Comparison of ENCODE assay signal across 8 cellular contexts in the genomic region with DNA sequence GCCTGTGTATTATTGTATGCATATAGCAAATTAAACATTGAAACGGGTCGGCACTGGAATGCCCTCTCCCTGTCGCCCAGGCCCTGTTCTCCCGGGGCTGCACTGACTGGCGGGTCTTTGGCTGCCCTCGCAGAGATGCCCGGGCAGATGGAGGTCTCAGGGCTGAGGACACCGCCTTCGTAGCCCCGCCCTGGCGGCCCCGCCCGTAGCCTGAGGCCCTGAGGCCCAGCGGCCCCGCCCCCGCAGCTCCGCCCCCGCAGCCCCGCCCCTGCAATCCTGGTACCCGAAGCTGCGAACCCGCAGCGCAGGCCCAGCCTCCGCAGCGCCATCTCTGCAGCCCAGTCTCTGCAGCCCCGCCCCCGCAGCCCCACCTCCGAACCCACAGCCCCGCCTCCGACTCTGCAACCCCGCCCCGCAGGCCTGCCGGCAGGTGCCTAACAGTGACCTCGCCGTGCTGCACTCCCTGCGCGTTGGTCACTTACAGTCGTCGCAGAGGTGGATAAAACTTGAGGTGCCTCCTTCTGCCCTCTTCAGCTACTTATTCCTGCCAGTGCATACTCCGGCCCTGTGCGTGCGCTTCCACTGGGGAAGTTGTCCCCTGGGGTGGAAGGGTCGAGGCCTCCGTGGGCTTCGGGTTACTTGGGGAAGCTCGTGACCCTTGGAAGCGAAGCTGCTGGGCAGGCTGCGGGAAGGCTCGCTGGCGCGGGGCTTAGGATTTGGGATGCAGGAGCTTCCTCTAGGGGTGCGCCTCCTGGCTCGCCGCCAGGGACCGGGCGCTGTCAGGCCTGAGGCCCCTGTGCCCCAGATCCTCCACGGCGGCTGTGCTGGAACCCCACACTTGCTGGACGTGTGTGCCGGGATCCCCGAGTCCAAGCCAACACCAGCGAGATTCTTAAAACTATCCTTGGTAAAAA.
DNase-seq lines count a peak whose midpoint lies in the region; ATAC-seq lines count a peak whose summit lies in the region.

No MANE protein-coding gene starts in this region.

- H3K36me3 Mint-ChIP-seq in T-cell: peaks cover under 1% of the 10 kb centered on the region

- peaks cover 6 to 9% of the 10 kb centered on the region in 2 donors for H3K27me3 Mint-ChIP-seq in T-cell

- H3K4me3 Mint-ChIP-seq in T-cell: peak overlapping the region; percentile 19 to 53 (median 31)

- DNase-seq in SIG-M5 treated with dmso at 0.1 percent for 504 hours (lab: John Stamatoyannopoulos, UW; ENCODE audit: unreplicated experiment): peak; percentile 30
- DNase-seq in SIG-M5 (lab: John Stamatoyannopoulos, UW): no peak
- peak; percentile 61 to 90 (median 82) for DNase-seq in T-cell
- DNase-seq in amniotic epithelial cell (ENCODE audit: low read depth): peak; percentile 64
- DNase-seq in iPS DF 19.7 (ENCODE audit: low read depth, low spot score): peak; percentile 52
- peak; percentile 55 to 72 for DNase-seq in stimulated activated CD4-positive, alpha-beta T cell treated with anti-CD3 and anti-CD28 coated beads, Interleukin-15, amount 100 ng/mL, for 48 hours (ENCODE audit: low read depth in 2 of 2)
- no peak for DNase-seq in inferior parietal cortex (ENCODE audit: extremely low spot score)

- H3K27ac Mint-ChIP-seq in T-cell: no peak overlapping the region

- POLR2A ChIA-PET in T-cell (lab: Charles Lee): interaction anchor here in 1 of 2 donors (0.6 kb wide), 1 partner anchor 1228 kb away, joined by 4 read pairs; no protein-coding TSS in a partner anchor

- peaks cover 19 to 33% (median 25%) of the 10 kb centered on the region in 3 donors for H3K4me1 Mint-ChIP-seq in T-cell

- no peaks in the 10 kb centered on the region for H3K9me3 Mint-ChIP-seq in T-cell

- CTCF ChIA-PET in T-cell (lab: Charles Lee): interaction anchor here (0.6 to 1.8 kb wide), 5 partner anchors 9 to 1251 kb away, joined by 3 to 6 read pairs (median 3); no protein-coding TSS in a partner anchor

- peak; percentile 91 for ATAC-seq in HG03139 (IDR thresholded peaks at IDR 0.05; ENCODE audit: unreplicated experiment)
- peak; percentile 95 to 98 (median 97) for ATAC-seq in T-cell (replicated peaks in 1 of 4)

Comparison
In these comparisons a context has a peak if more than half of its experiments do, and no peak if none do; other contexts are left out.
1. DNase-seq: peak in SIG-M5 treated with dmso at 0.1 percent for 504 hours (single experiment), T-cell (34 of 34), amniotic epithelial cell (single experiment), iPS DF 19.7 (single experiment) and stimulated activated CD4-positive, alpha-beta T cell treated with anti-CD3 and anti-CD28 coated beads, Interleukin-15, amount 100 ng/mL, for 48 hours (2 of 2); none in SIG-M5 (single experiment) and inferior parietal cortex (single experiment).